ENCODE assay signal across 1 cellular context in the genomic region with DNA sequence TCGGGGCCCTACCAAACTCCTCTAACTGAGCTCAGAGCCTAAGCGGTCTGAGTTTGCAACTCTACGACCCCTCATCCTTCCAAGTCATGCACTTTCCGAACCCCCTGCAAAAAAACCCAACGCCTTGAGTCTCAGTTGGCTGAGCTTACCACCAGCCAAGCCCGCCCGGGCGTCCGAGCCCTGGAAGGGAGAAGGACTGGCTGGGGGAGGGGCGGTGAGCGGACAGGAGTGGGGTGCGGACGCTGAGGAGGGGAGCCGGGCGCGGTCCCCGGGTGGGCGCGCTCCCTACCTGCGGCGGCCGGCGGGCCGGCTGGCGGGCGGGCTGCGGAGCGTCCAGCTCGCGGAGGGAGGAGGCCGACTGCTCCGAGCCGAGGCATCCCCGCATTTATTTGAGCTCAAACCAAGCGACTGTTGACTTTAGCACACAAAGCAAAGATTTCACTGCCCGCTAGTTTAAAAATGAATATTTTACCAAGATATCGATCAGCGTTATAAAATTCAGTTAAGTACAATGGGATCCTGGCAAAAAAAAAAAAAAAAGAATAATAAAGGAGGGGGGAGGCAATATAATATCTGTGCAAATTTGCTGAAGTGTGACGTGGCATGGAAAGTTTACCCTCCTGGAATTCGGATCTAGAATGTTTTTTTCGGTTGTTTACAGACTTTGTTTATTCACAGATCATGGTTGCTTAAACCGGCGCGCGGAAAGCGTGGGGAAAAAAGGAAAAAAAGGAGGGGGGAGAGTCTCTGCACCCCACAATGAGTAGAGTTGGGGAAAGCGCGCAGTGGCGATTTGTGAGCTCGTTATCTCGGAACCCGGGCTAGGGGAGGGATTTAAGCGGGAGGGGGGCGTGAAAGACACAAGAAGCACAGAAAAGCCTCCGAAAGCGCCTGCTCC.
TF ChIP-seq lines count a peak whose summit lies in the region.

No MANE protein-coding gene starts in this region.

TF ChIP-seq in HepG2, 621 proteins besides CTCF, POLR2A, EP300 and RAD21 (continued from another document and continues in another):
- TF ChIP-seq HMGXB4 (CRISPR knock-in tag; IDR thresholded peaks at IDR 0.05; ENCODE audit: borderline replicate concordance in 1 of 2, low read depth in 1 of 2) (peak in 1 of 2 experiments; percentile 7; a peak in 1 of 4 replicates), ZBTB4 (CRISPR knock-in tag; IDR thresholded peaks at IDR 0.05; ENCODE audit: borderline replicate concordance) (0 out of 2 replicates have a peak, but pooled peaks have one; percentile 60), FLYWCH1 (CRISPR knock-in tag; IDR thresholded peaks at IDR 0.05) (no peak; the same call in 1 of the 2 replicates), SP140L (CRISPR knock-in tag; IDR thresholded peaks at IDR 0.05; ENCODE audit: borderline replicate concordance) (no peak), ZNF362 (CRISPR knock-in tag; IDR thresholded peaks at IDR 0.05; ENCODE audit: borderline replicate concordance) (peak; percentile 82), PRPF4 (IDR thresholded peaks at IDR 0.05; ENCODE audit: low read depth, low read length, poor library complexity, severe bottlenecking) (peak; percentile 56), ZNF546 (CRISPR knock-in tag; conservative IDR thresholded peaks at IDR 0.05) (0 out of 2 replicates have a peak, but pooled peaks have one; percentile 2), RAD51 (IDR thresholded peaks at IDR 0.05; ENCODE audit: borderline replicate concordance) (no peak), TMF1 (CRISPR knock-in tag; IDR thresholded peaks at IDR 0.05; ENCODE audit: low read depth) (no peak; the same call in 1 of the 2 replicates), KDM5A (IDR thresholded peaks at IDR 0.05; ENCODE audit: borderline replicate concordance, low read length) (peak; percentile 65; the same call in 1 of the 2 replicates), AHDC1 (CRISPR knock-in tag; IDR thresholded peaks at IDR 0.05; ENCODE audit: borderline replicate concordance) (no peak; the same call in 1 of the 2 replicates), ZNF788 (CRISPR knock-in tag; IDR thresholded peaks at IDR 0.05; ENCODE audit: borderline replicate concordance) (no peak), AGO1 (IDR thresholded peaks at IDR 0.05; ENCODE audit: low read depth, low read length, poor library complexity, severe bottlenecking) (no peak), IRF9 (CRISPR knock-in tag; IDR thresholded peaks at IDR 0.05; ENCODE audit: borderline replicate concordance) (no peak), ZNF367 (CRISPR knock-in tag; IDR thresholded peaks at IDR 0.05; ENCODE audit: borderline replicate concordance) (no peak; the same call in 1 of the 2 replicates), ELF1 (CRISPR knock-in tag; IDR thresholded peaks at IDR 0.05) (no peak), ZNF382 (CRISPR knock-in tag; IDR thresholded peaks at IDR 0.05; ENCODE audit: borderline replicate concordance) (no peak)
- TF ChIP-seq, protein P1, sequence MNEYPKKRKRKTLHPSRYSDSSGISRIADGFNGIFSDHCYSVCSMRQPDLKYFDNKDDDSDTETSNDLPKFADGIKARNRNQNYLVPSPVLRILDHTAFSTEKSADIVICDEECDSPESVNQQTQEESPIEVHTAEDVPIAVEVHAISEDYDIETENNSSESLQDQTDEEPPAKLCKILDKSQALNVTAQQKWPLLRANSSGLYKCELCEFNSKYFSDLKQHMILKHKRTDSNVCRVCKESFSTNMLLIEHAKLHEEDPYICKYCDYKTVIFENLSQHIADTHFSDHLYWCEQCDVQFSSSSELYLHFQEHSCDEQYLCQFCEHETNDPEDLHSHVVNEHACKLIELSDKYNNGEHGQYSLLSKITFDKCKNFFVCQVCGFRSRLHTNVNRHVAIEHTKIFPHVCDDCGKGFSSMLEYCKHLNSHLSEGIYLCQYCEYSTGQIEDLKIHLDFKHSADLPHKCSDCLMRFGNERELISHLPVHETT (CRISPR knock-in tag; conservative IDR thresholded peaks at IDR 0.05) = no peak
- TF ChIP-seq, protein P2, sequence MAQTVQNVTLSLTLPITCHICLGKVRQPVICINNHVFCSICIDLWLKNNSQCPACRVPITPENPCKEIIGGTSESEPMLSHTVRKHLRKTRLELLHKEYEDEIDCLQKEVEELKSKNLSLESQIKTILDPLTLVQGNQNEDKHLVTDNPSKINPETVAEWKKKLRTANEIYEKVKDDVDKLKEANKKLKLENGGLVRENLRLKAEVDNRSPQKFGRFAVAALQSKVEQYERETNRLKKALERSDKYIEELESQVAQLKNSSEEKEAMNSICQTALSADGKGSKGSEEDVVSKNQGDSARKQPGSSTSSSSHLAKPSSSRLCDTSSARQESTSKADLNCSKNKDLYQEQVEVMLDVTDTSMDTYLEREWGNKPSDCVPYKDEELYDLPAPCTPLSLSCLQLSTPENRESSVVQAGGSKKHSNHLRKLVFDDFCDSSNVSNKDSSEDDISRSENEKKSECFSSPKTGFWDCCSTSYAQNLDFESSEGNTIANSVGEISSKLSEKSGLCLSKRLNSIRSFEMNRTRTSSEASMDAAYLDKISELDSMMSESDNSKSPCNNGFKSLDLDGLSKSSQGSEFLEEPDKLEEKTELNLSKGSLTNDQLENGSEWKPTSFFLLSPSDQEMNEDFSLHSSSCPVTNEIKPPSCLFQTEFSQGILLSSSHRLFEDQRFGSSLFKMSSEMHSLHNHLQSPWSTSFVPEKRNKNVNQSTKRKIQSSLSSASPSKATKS (CRISPR knock-in tag; IDR thresholded peaks at IDR 0.05) = peak; percentile 79; the same call in 1 of the 2 replicates
- TF ChIP-seq, protein P3, sequence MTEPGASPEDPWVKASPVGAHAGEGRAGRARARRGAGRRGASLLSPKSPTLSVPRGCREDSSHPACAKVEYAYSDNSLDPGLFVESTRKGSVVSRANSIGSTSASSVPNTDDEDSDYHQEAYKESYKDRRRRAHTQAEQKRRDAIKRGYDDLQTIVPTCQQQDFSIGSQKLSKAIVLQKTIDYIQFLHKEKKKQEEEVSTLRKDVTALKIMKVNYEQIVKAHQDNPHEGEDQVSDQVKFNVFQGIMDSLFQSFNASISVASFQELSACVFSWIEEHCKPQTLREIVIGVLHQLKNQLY (CRISPR knock-in tag; IDR thresholded peaks at IDR 0.05) = no peak
- TF ChIP-seq, protein P4, sequence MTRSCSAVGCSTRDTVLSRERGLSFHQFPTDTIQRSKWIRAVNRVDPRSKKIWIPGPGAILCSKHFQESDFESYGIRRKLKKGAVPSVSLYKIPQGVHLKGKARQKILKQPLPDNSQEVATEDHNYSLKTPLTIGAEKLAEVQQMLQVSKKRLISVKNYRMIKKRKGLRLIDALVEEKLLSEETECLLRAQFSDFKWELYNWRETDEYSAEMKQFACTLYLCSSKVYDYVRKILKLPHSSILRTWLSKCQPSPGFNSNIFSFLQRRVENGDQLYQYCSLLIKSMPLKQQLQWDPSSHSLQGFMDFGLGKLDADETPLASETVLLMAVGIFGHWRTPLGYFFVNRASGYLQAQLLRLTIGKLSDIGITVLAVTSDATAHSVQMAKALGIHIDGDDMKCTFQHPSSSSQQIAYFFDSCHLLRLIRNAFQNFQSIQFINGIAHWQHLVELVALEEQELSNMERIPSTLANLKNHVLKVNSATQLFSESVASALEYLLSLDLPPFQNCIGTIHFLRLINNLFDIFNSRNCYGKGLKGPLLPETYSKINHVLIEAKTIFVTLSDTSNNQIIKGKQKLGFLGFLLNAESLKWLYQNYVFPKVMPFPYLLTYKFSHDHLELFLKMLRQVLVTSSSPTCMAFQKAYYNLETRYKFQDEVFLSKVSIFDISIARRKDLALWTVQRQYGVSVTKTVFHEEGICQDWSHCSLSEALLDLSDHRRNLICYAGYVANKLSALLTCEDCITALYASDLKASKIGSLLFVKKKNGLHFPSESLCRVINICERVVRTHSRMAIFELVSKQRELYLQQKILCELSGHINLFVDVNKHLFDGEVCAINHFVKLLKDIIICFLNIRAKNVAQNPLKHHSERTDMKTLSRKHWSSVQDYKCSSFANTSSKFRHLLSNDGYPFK (CRISPR knock-in tag; IDR thresholded peaks at IDR 0.05; ENCODE audit: borderline replicate concordance) = no peak
